In the genomic region with DNA sequence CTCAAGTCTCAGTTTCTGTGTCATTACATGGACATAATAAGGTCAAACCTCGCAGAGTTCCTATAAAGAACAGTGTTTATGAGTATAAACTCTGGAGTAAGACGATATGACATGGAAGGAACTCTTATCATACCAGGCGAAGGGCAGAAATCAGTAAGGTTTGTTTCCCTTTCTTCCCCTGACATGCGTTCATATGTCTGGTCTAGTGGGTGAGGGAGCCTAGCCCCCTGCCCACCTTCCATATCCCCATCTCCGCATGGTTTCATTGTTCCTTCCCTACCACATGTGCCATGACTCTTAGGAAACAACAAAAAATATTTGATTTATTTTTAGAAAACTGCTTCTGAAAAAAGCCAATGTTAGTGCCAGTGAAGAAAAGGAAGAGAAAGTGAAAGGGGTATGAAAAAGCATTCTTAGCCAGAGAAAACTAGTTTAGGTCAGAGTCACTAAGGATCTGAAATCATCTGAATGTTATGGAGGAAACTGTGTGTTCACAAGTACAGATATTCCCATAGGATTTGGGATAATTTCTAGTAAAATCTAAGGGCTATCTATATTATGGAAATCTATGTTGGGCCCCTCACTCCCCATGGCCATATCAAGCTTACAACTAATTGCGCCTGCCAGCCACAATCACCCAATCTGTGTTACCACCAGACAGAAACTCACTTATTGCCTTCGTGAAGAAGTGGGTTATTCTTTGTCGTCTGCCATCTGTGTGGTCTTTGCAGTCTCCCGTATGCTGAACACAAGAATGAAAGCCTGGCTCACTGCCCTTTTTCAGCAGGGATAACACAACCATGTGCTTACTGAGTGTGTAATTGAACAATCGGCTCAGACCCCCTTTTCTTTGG, we compare ENCODE assay signal across 10 cellular contexts. TPM values are rescaled to one million over a fixed set of nuclear protein-coding genes. Genes with fewer than 3 reads are reported as not detected.
DNase-seq lines count a peak whose midpoint lies in the region; ATAC-seq and TF ChIP-seq lines count a peak whose summit lies in the region.
"Had no signal": no experiment of that assay in that cellular context is flagged by ENCODE, and none has a peak within 500 bp of the region (broad histone marks: within the 10 kb centered on the region; RNA-seq: fewer than 3 reads in every experiment).

No MANE protein-coding gene starts in this region.

- H3K27me3 ChIP-seq in H9 (ENCODE audit: insufficient read depth, low read length): no peaks in the 10 kb centered on the region

- no peaks in the 10 kb centered on the region for H3K79me1 ChIP-seq in H9 (ENCODE audit: insufficient read depth, low read depth, low read length, poor library complexity, severe bottlenecking)

- no peak overlapping the region for H2AK5ac ChIP-seq in H9 (ENCODE audit: insufficient read length, low read length)

- H3K23ac ChIP-seq in H9 (ENCODE audit: insufficient read length, low read depth, low read length): no peak overlapping the region

- no peaks in the 10 kb centered on the region for H3K4me1 ChIP-seq in H9 (ENCODE audit: insufficient read depth, low read length)
- H3K4me1 ChIP-seq: A549 had no signal

- H2BK120ac ChIP-seq in H9 (ENCODE audit: low read depth, low read length, poor library complexity, severe bottlenecking): no peak overlapping the region

- H3K27me3 Mint-ChIP-seq in T-helper 1 cell treated with Interleukin-12 subunit alpha and Interleukin-12 subunit beta and Interleukin-4 antibody, amounts not matched to agents 30 μg/mL and 1 μg/mL, for 36 hours (ENCODE audit: low read depth): peaks cover 4% of the 10 kb centered on the region
- H3K27me3 Mint-ChIP-seq in osteocyte (ENCODE audit: unreplicated experiment) (no peaks in the 10 kb centered on the region), H9 (ENCODE audit: low read depth) (no peaks in the 10 kb centered on the region)

- H3K79me2 ChIP-seq in H9 (ENCODE audit: insufficient read depth, low read length): no peaks in the 10 kb centered on the region

- peak; percentile 63 for ATAC-seq in HG02938 (IDR thresholded peaks at IDR 0.05; ENCODE audit: unreplicated experiment)
- no peak for ATAC-seq in GM21515 (IDR thresholded peaks at IDR 0.05; ENCODE audit: unreplicated experiment)
- ATAC-seq: A549 had no signal

- no peak overlapping the region for H3K27ac Mint-ChIP-seq in T-helper 1 cell treated with Interleukin-12 subunit alpha and Interleukin-12 subunit beta and Interleukin-4 antibody, amounts not matched to agents 30 μg/mL and 1 μg/mL, for 36 hours
- H3K27ac Mint-ChIP-seq in osteocyte (ENCODE audit: unreplicated experiment) (peak overlapping the region; percentile 79), H9 (0 out of 7 replicates have a peak overlapping the region, but pooled peaks of 1 of the 3 experiments have one; percentile 17)

- no peak overlapping the region for H3T11ph ChIP-seq in H9 (ENCODE audit: low read length)

- H4K91ac ChIP-seq in H9 (ENCODE audit: insufficient read length, low read depth, low read length): no peak overlapping the region

- no peak overlapping the region for H2BK12ac ChIP-seq in H9 (ENCODE audit: insufficient read length, low read depth, low read length)

- no peak overlapping the region for H4K5ac ChIP-seq in H9 (ENCODE audit: insufficient read length, low read depth, low read length)

- H2BK15ac ChIP-seq in H9 (ENCODE audit: low read depth, low read length): no peak overlapping the region

- no peaks in the 10 kb centered on the region for H3K9me3 Mint-ChIP-seq in T-helper 1 cell treated with Interleukin-12 subunit alpha and Interleukin-12 subunit beta and Interleukin-4 antibody, amounts not matched to agents 30 μg/mL and 1 μg/mL, for 36 hours
- H3K9me3 Mint-ChIP-seq in osteocyte (ENCODE audit: unreplicated experiment): no peaks in the 10 kb centered on the region
- no peaks in the 10 kb centered on the region for H3K9me3 Mint-ChIP-seq in H9

- DNase-seq in T-helper 1 cell (no peak), RPMI8226 (peak; percentile 15), osteocyte (ENCODE audit: extremely low spot score, unreplicated experiment) (no peak), H9 (no peak), AG08396 (ENCODE audit: low spot score) (no peak)

- H2BK20ac ChIP-seq in H9 (ENCODE audit: low read depth, low read length, poor library complexity, severe bottlenecking): no peak overlapping the region

- no peaks in the 10 kb centered on the region for H4K20me1 ChIP-seq in H9 (ENCODE audit: control insufficient read depth, insufficient read depth, insufficient read length)

- no peak overlapping the region for H2BK5ac ChIP-seq in H9 (ENCODE audit: insufficient read length, low read length)

- TF ChIP-seq CTCF in osteocyte (IDR thresholded peaks at IDR 0.05) (no peak), H9 (conservative IDR thresholded peaks at IDR 0.05) (no peak)

- no peaks in the 10 kb centered on the region for H3K9me3 ChIP-seq in H9 (ENCODE audit: control insufficient read depth, low read depth, low read length)
- H3K9me3 ChIP-seq: A549 had no signal

- H3K4ac ChIP-seq in H9 (ENCODE audit: low read depth, low read length): no peak overlapping the region

- H2AFZ ChIP-seq in H9 (ENCODE audit: low read length): no peak overlapping the region

- no peak overlapping the region for H3K18ac ChIP-seq in H9 (ENCODE audit: insufficient read length, low read depth, low read length)

- peak overlapping the region; percentile 64 for H3K4me3 Mint-ChIP-seq in T-helper 1 cell treated with Interleukin-12 subunit alpha and Interleukin-12 subunit beta and Interleukin-4 antibody, amounts not matched to agents 30 μg/mL and 1 μg/mL, for 36 hours
- H3K4me3 Mint-ChIP-seq in osteocyte (ENCODE audit: unreplicated experiment) (no peak overlapping the region), H9 (no peak overlapping the region)

- peaks cover 9% of the 10 kb centered on the region for H3K4me1 Mint-ChIP-seq in T-helper 1 cell treated with Interleukin-12 subunit alpha and Interleukin-12 subunit beta and Interleukin-4 antibody, amounts not matched to agents 30 μg/mL and 1 μg/mL, for 36 hours (ENCODE audit: low read depth)
- H3K4me1 Mint-ChIP-seq in osteocyte (ENCODE audit: unreplicated experiment) (peaks cover 12% of the 10 kb centered on the region), H9 (peaks cover 8 to 16% of the 10 kb centered on the region in 2 experiments)

- H3K9ac ChIP-seq in H9 (ENCODE audit: extremely low read depth, insufficient read length, low read length): no peak overlapping the region

- no peak overlapping the region for H3K14ac ChIP-seq in H9 (ENCODE audit: insufficient read depth, low read length)

- H3K4me2 ChIP-seq in H9 (ENCODE audit: insufficient read depth, insufficient read length, low read length): no peak overlapping the region
- H3K4me2 ChIP-seq: A549 had no signal

- no peak overlapping the region for H4K8ac ChIP-seq in H9 (replicated peaks; ENCODE audit: insufficient read length, low read depth, low read length)

- no peak overlapping the region for H3K27ac ChIP-seq in H9 (ENCODE audit: insufficient read length, low read depth, low read length)
- H3K27ac ChIP-seq: A549 had no signal

- no peaks in the 10 kb centered on the region for H3K36me3 Mint-ChIP-seq in T-helper 1 cell treated with Interleukin-12 subunit alpha and Interleukin-12 subunit beta and Interleukin-4 antibody, amounts not matched to agents 30 μg/mL and 1 μg/mL, for 36 hours (ENCODE audit: low read depth)
- no peaks in the 10 kb centered on the region for H3K36me3 Mint-ChIP-seq in osteocyte (ENCODE audit: unreplicated experiment)
- peaks cover 0 to 2% (median 0%) of the 10 kb centered on the region in 3 experiments; a peak in 1 of 7 replicates for H3K36me3 Mint-ChIP-seq in H9 (ENCODE audit: insufficient read depth in 1 of 3, low read depth in 3 of 3)

- no CpG with 5 or more reads among the region's 10 CpGs for WGBS in H9 (ENCODE audit: extremely low coverage, insufficient read length, low lambda C conversion rate)

- no peak overlapping the region for H3K56ac ChIP-seq in H9 (ENCODE audit: insufficient read length, low read depth, low read length)

- H3K23me2 ChIP-seq in H9 (ENCODE audit: insufficient read length, low read depth, low read length, poor library complexity, severe bottlenecking): no peaks in the 10 kb centered on the region

RNA-seq across cellular contexts. Expression of gene HMHB1, which starts 19.9 kb away (rescaled TPM):
- total RNA-seq in osteocyte (not detected in 2 replicates), H9 (2021) (not detected in 2 replicates)
- total RNA-seq: omental fat pad had no signal
